In genomic region chr13:36981156-36981743, GRCh38 we compare ENCODE assay signal across 8 cellular contexts. TPM values are rescaled to one million over a fixed set of nuclear protein-coding genes. Genes with fewer than 3 reads are reported as not detected.
DNase-seq lines count a peak whose midpoint lies in the region; ATAC-seq and TF ChIP-seq lines count a peak whose summit lies in the region.

No MANE protein-coding gene starts in this region.

- no peaks in the 10 kb centered on the region for H3K27me3 Mint-ChIP-seq in chondrocyte (ENCODE audit: low read depth)

- no peaks in the 10 kb centered on the region for H3K9me3 Mint-ChIP-seq in chondrocyte (ENCODE audit: low read depth)

- peak; percentile 89 for TF ChIP-seq CTCF in chondrocyte (IDR thresholded peaks at IDR 0.05)

- peak overlapping the region; percentile 0 for H3K27ac Mint-ChIP-seq in chondrocyte (ENCODE audit: unreplicated experiment)

- H3K36me3 Mint-ChIP-seq in chondrocyte (ENCODE audit: low read depth): peaks cover 12% of the 10 kb centered on the region

- DNase-seq in DMS53 (lab: John Stamatoyannopoulos, UW) (peak; percentile 67), HCEC 1CT (peak; percentile 67), NCI-H526 (lab: John Stamatoyannopoulos, UW) (peak; percentile 43 to 78), chondrocyte (ENCODE audit: low spot score) (no peak), myocyte (ENCODE audit: low read depth) (peak; percentile 46)
- no peak for DNase-seq in stimulated activated CD4-positive, alpha-beta T cell treated with anti-CD3 and anti-CD28 coated beads, Interleukin-4, amount 100 ng/mL, for 4 hours

- H3K4me3 Mint-ChIP-seq in chondrocyte (ENCODE audit: unreplicated experiment): no peak overlapping the region

- ATAC-seq in GM21825 (IDR thresholded peaks at IDR 0.05; ENCODE audit: unreplicated experiment) (no peak), HG03342 (IDR thresholded peaks at IDR 0.05; ENCODE audit: unreplicated experiment) (no peak)

- peaks cover 2% of the 10 kb centered on the region for H3K4me1 Mint-ChIP-seq in chondrocyte (ENCODE audit: low read depth)

RNA-seq across cellular contexts. Expression of gene ALG5, which starts 17.9 kb away (rescaled TPM):
- total RNA-seq in chondrocyte: 30.2 to 33.7 TPM (median 32.1 TPM) in 3 replicates
- 28.1 and 29.0 TPM in 2 replicates for total RNA-seq in myocyte
- polyA plus RNA-seq in myocyte (2012): 23.9 TPM

RNA-seq across cellular contexts. Expression of gene EXOSC8, which starts 19.3 kb away (rescaled TPM):
- 29.7 to 34.8 TPM (median 31.2 TPM) in 3 replicates for total RNA-seq in chondrocyte
- 23.8 TPM in 2 replicates for total RNA-seq in myocyte
- polyA plus RNA-seq in myocyte (2012): 15.0 TPM

Comparison
In these comparisons a context has a peak if more than half of its experiments do, and no peak if none do; other contexts are left out.
1. DNase-seq: peak in DMS53 (single experiment), HCEC 1CT (single experiment), NCI-H526 (2 of 2) and myocyte (single experiment); none in chondrocyte (single experiment) and stimulated activated CD4-positive, alpha-beta T cell treated with anti-CD3 and anti-CD28 coated beads, Interleukin-4, amount 100 ng/mL, for 4 hours (0 of 2).